1 cellular context compared by ENCODE assay signal in the genomic region with DNA sequence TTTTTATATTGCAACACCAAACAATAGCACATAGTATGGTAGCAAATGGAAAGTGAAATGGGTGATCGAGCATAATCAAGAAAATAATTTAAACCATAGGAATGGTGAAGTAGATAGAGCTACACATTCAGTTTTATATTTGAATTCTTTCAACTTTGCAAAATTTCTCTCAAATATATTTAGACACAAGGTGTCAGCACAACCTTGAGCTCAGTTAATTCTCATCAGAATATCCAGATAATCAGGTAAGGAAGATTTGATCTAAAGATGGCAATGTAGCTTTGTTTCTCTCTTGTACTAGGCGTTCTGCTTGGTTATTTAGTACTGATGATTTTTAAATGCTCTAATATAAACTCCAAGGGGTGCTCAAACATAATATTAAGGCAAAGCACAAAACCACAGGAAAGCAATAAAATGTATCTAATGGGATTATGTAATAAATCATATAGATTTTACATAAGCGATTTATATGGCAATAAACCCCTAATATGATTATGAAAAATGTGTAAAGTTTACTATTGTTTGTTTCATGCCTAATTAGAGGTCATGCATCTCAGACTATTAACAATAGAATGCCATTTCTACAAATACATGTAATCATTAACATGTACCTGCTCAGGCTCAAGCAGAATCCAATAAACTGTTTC.
TF ChIP-seq lines count a peak whose summit lies in the region.

No MANE protein-coding gene starts in this region.

TF ChIP-seq in HCT116, 20 proteins besides CTCF, POLR2A, EP300 and RAD21 (continued from another document):
- TF ChIP-seq ZBTB33 (IDR thresholded peaks at IDR 0.05; ENCODE audit: extremely low read depth, insufficient replicate concordance, low read length) (no peak), ATF3 (IDR thresholded peaks at IDR 0.05) (no peak)
